2 cellular contexts compared by ENCODE assay signal in genomic region chr1:11960710-11961109, GRCh38.
TF ChIP-seq lines count a peak whose summit lies in the region.

No MANE protein-coding gene starts in this region.

TF ChIP-seq in K562, 482 proteins besides CTCF, POLR2A, EP300 and RAD21:
- TF ChIP-seq ZBTB8A (IDR thresholded peaks at IDR 0.05; ENCODE audit: partially characterized antibody) (no peak), ZFP36 (IDR thresholded peaks at IDR 0.05; ENCODE audit: low read depth, low read length, partially characterized antibody) (peak; percentile 56), SREBF2 (CRISPR knock-in tag; IDR thresholded peaks at IDR 0.05) (no peak), THRB (CRISPR knock-in tag; conservative IDR thresholded peaks at IDR 0.05) (no peak), MITF (IDR thresholded peaks at IDR 0.05) (no peak), STAG1 (CRISPR knock-in tag; IDR thresholded peaks at IDR 0.05; ENCODE audit: borderline replicate concordance) (no peak), USF1 (CRISPR knock-in tag; IDR thresholded peaks at IDR 0.05) (no peak), RNF219 (CRISPR knock-in tag; IDR thresholded peaks at IDR 0.05) (no peak), PKNOX1 (IDR thresholded peaks at IDR 0.05) (peak; percentile 48; the same call in 1 of the 2 replicates), NCOA2 (IDR thresholded peaks at IDR 0.05; ENCODE audit: partially characterized antibody in 2 of 2) (no peak), CGGBP1 (CRISPR knock-in tag; IDR thresholded peaks at IDR 0.05) (no peak), CSDE1 (IDR thresholded peaks at IDR 0.05) (no peak), SNAPC5 (CRISPR knock-in tag; IDR thresholded peaks at IDR 0.05) (no peak), NCOR1 (IDR thresholded peaks at IDR 0.05) (no peak)

TF ChIP-seq in GM12891, 5 proteins besides CTCF, POLR2A, EP300 and RAD21:
- TF ChIP-seq PAX5 (IDR thresholded peaks at IDR 0.05; ENCODE audit: insufficient read depth, low read length, severe bottlenecking) (no peak), POU2F2 (IDR thresholded peaks at IDR 0.05; ENCODE audit: low read depth, low read length) (no peak), SPI1 (IDR thresholded peaks at IDR 0.05; ENCODE audit: low read depth, low read length) (no peak), POLR2AphosphoS5 (IDR thresholded peaks at IDR 0.05; ENCODE audit: low read depth, low read length) (no peak)
